Comparison of ENCODE assay signal across 2 cellular contexts in the genomic region with DNA sequence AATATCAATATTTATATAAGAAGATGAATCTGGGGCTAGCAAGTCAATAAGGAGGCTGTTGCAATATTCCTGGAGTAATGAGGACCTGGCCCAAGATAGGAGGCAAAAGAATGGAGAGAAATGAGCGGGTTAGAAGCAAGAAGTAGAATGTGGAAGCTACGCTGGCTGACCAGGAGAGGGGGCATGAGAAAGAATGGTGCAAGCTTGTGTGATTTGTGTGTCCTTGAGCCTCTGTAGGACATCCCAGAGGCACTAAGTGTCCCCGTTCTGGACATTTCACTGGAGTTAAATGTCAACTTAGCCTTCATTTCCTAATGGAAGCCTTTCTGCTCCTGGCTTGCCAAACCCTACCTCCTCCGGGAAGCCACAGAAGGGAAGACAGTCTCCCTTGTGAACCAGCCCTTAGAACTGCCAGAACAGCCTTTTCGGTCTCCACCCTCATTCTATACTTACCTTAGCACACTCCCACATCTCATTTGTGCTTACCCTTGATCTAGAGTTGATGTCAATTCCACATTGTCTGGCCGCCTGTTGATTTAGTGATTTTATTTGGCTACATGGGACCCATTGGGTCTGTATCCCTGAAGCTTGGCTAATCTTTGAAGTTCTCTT.
TF ChIP-seq lines count a peak whose summit lies in the region.

No MANE protein-coding gene starts in this region.

TF ChIP-seq in HEK293, 187 proteins besides CTCF, POLR2A, EP300 and RAD21:
- TF ChIP-seq, protein P1, sequence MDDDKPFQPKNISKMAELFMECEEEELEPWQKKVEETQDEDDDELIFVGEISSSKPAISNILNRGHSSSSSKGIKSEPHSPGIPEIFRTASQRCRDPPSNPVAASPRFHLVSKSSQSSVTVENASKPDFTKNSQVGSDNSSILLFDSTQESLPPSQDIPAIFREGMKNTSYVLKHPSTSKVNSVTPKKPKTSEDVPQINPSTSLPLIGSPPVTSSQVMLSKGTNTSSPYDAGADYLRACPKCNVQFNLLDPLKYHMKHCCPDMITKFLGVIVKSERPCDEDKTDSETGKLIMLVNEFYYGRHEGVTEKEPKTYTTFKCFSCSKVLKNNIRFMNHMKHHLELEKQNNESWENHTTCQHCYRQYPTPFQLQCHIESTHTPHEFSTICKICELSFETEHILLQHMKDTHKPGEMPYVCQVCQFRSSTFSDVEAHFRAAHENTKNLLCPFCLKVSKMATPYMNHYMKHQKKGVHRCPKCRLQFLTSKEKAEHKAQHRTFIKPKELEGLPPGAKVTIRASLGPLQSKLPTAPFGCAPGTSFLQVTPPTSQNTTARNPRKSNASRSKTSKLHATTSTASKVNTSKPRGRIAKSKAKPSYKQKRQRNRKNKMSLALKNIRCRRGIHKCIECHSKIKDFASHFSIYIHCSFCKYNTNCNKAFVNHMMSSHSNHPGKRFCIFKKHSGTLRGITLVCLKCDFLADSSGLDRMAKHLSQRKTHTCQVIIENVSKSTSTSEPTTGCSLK (tag by site-specific recombination; IDR thresholded peaks at IDR 0.05): no peak
- TF ChIP-seq ZNF510 (tag by site-specific recombination; IDR thresholded peaks at IDR 0.05; ENCODE audit: insufficient replicate concordance): no peak
- no peak for TF ChIP-seq GFI1B (tag by site-specific recombination; IDR thresholded peaks at IDR 0.05)
- peak; percentile 44; the same call in 1 of the 2 replicates for TF ChIP-seq ZNF341 (tag by site-specific recombination; IDR thresholded peaks at IDR 0.05; ENCODE audit: low read depth)
- no peak for TF ChIP-seq ZNF354C (tag by site-specific recombination; IDR thresholded peaks at IDR 0.05; ENCODE audit: borderline replicate concordance, low read depth)
- TF ChIP-seq ZBTB20 (tag by site-specific recombination; IDR thresholded peaks at IDR 0.05): no peak
- TF ChIP-seq ZNF214 (tag by site-specific recombination; IDR thresholded peaks at IDR 0.05; ENCODE audit: borderline replicate concordance): no peak
- no peak for TF ChIP-seq ZNF157 (tag by site-specific recombination; IDR thresholded peaks at IDR 0.05)
- TF ChIP-seq ZNF146 (tag by site-specific recombination; IDR thresholded peaks at IDR 0.05): no peak

TF ChIP-seq in K562, 482 proteins besides CTCF, POLR2A, EP300 and RAD21:
- TF ChIP-seq, protein P2, sequence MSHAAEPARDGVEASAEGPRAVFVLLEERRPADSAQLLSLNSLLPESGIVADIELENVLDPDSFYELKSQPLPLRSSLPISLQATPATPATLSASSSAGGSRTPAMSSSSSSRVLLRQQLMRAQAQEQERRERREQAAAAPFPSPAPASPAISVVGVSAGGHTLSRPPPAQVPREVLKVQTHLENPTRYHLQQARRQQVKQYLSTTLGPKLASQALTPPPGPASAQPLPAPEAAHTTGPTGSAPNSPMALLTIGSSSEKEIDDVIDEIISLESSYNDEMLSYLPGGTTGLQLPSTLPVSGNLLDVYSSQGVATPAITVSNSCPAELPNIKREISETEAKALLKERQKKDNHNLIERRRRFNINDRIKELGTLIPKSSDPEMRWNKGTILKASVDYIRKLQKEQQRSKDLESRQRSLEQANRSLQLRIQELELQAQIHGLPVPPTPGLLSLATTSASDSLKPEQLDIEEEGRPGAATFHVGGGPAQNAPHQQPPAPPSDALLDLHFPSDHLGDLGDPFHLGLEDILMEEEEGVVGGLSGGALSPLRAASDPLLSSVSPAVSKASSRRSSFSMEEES (CRISPR knock-in tag; IDR thresholded peaks at IDR 0.05): no peak
- peak; percentile 24; the same call in 1 of the 2 replicates for TF ChIP-seq TOE1 (IDR thresholded peaks at IDR 0.05; ENCODE audit: borderline replicate concordance)
- TF ChIP-seq TOE1 (CRISPR knock-in tag; IDR thresholded peaks at IDR 0.05; ENCODE audit: borderline replicate concordance, low read depth): no peak
- no peak for TF ChIP-seq RBM15 (IDR thresholded peaks at IDR 0.05; ENCODE audit: insufficient read depth, low read length)
- TF ChIP-seq POLR3G (IDR thresholded peaks at IDR 0.05; ENCODE audit: extremely low read depth, insufficient read length, insufficient replicate concordance): no peak
- peak; percentile 31; the same call in 1 of the 2 replicates for TF ChIP-seq JUND (IDR thresholded peaks at IDR 0.05; ENCODE audit: borderline replicate concordance, low read depth, low read length)
- TF ChIP-seq JUND (tag; IDR thresholded peaks at IDR 0.05; ENCODE audit: borderline replicate concordance, low read depth, low read length): no peak; the same call in 2 of the 3 replicates
- peak; percentile 1; the same call in 1 of the 2 replicates for TF ChIP-seq ATF7 (IDR thresholded peaks at IDR 0.05)
- peak; percentile 91 for TF ChIP-seq ESRRA (IDR thresholded peaks at IDR 0.05; ENCODE audit: borderline replicate concordance, low read depth)
- peak in 1 of 3 experiments; percentile 9 for TF ChIP-seq YY1 (IDR thresholded peaks at IDR 0.05; ENCODE audit: borderline replicate concordance in 1 of 3, control insufficient read depth in 1 of 3, extremely low read depth in 1 of 3, insufficient read depth in 3 of 3, insufficient read length in 1 of 3, insufficient replicate concordance in 2 of 3, low read depth in 1 of 3, low read length in 2 of 3)
- TF ChIP-seq, protein P3, sequence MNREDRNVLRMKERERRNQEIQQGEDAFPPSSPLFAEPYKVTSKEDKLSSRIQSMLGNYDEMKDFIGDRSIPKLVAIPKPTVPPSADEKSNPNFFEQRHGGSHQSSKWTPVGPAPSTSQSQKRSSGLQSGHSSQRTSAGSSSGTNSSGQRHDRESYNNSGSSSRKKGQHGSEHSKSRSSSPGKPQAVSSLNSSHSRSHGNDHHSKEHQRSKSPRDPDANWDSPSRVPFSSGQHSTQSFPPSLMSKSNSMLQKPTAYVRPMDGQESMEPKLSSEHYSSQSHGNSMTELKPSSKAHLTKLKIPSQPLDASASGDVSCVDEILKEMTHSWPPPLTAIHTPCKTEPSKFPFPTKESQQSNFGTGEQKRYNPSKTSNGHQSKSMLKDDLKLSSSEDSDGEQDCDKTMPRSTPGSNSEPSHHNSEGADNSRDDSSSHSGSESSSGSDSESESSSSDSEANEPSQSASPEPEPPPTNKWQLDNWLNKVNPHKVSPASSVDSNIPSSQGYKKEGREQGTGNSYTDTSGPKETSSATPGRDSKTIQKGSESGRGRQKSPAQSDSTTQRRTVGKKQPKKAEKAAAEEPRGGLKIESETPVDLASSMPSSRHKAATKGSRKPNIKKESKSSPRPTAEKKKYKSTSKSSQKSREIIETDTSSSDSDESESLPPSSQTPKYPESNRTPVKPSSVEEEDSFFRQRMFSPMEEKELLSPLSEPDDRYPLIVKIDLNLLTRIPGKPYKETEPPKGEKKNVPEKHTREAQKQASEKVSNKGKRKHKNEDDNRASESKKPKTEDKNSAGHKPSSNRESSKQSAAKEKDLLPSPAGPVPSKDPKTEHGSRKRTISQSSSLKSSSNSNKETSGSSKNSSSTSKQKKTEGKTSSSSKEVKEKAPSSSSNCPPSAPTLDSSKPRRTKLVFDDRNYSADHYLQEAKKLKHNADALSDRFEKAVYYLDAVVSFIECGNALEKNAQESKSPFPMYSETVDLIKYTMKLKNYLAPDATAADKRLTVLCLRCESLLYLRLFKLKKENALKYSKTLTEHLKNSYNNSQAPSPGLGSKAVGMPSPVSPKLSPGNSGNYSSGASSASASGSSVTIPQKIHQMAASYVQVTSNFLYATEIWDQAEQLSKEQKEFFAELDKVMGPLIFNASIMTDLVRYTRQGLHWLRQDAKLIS (CRISPR knock-in tag; IDR thresholded peaks at IDR 0.05): no peak
- 0 out of 2 replicates have a peak, but pooled peaks have one; percentile 26 for TF ChIP-seq SMC3 (conservative IDR thresholded peaks at IDR 0.05; ENCODE audit: insufficient read depth, low read depth, low read length)
- peak; percentile 40; the same call in 1 of the 2 replicates for TF ChIP-seq CEBPB (tag; IDR thresholded peaks at IDR 0.05)
- TF ChIP-seq ZNF75A (CRISPR knock-in tag; IDR thresholded peaks at IDR 0.05): no peak
- 0 out of 2 replicates have a peak, but pooled peaks have one; percentile 40 for TF ChIP-seq PHB (CRISPR knock-in tag; IDR thresholded peaks at IDR 0.05)
- 0 out of 2 replicates have a peak, but pooled peaks have one; percentile 16 for TF ChIP-seq ZNF766 (CRISPR knock-in tag; conservative IDR thresholded peaks at IDR 0.05)
- 0 out of 4 replicates have a peak, but pooled peaks of 1 of the 2 experiments have one; percentile 15 for TF ChIP-seq RCOR1 (IDR thresholded peaks at IDR 0.05; ENCODE audit: borderline replicate concordance in 1 of 2, low read depth in 2 of 2, low read length in 2 of 2)
- TF ChIP-seq KLF10 (CRISPR knock-in tag; IDR thresholded peaks at IDR 0.05): no peak
- TF ChIP-seq CXXC5 (CRISPR knock-in tag; IDR thresholded peaks at IDR 0.05): 0 out of 2 replicates have a peak, but pooled peaks have one; percentile 14
- no peak for TF ChIP-seq ZNF143 (CRISPR knock-in tag; IDR thresholded peaks at IDR 0.05)
- TF ChIP-seq CTBP1 (IDR thresholded peaks at IDR 0.05; ENCODE audit: borderline replicate concordance): peak; percentile 33; the same call in 1 of the 2 replicates
- TF ChIP-seq FOXJ2 (tag; IDR thresholded peaks at IDR 0.05): no peak
TF ChIP-seq in K562: peak in this region for 12.
